ENCODE assay signal across 9 cellular contexts in genomic region chr12:120118710-120119097, GRCh38. TPM values are rescaled to one million over a fixed set of nuclear protein-coding genes. Genes with fewer than 3 reads are reported as not detected.
DNase-seq lines count a peak whose midpoint lies in the region; ATAC-seq and TF ChIP-seq lines count a peak whose summit lies in the region.
"Had no signal": no experiment of that assay in that cellular context is flagged by ENCODE, and none has a peak within 500 bp of the region (broad histone marks: within the 10 kb centered on the region; RNA-seq: fewer than 3 reads in every experiment).

No MANE protein-coding gene starts in this region.

- peak overlapping the region; percentile 86 for H3K4me3 Mint-ChIP-seq in memory B cell

- no peaks in the 10 kb centered on the region for H3K9me3 Mint-ChIP-seq in memory B cell

- H3K27ac ChIP-seq in heart left ventricle = peak overlapping the region in 2 of 12 donors; percentile 28 to 68

- peaks cover 5% of the 10 kb centered on the region for H3K36me3 Mint-ChIP-seq in memory B cell

- in situ Hi-C loops in ACHN (cut with HindIII; ENCODE audit: low pct_ligation_motif_present, low pct_unique_long_range_greater_than_20kb, low sequenced_read_pairs) (no loop called here), astrocyte of the cerebellum (cut with HindIII; ENCODE audit: low sequenced_read_pairs) (no loop called here)

- H3K4me3 ChIP-seq in astrocyte of the cerebellum (ENCODE audit: low read depth, low read length) (peak overlapping the region; percentile 89), heart left ventricle (peak overlapping the region in 6 of 12 donors; percentile 61 to 97 (median 83))

- TF ChIP-seq CTCF in astrocyte of the cerebellum (IDR thresholded peaks at IDR 0.05; ENCODE audit: low read depth, low read length, missing control alignments) (no peak), heart left ventricle (IDR thresholded peaks at IDR 0.05) (no peak)

- ATAC-seq in memory B cell (ENCODE audit: low read depth) (no peak), heart left ventricle (no peak)

- intact Hi-C loops in heart left ventricle (cut with DNase I) (no loop called here), cardiac septum (cut with DNase I) (loop anchor here (10.0 kb wide), 1 partner anchor 146 kb away; the partner anchor contains the start of gene PXN)

- H3K4me1 ChIP-seq in heart left ventricle = peaks cover 7 to 72% (median 32%) of the 10 kb centered on the region in 12 donors

- H3K27ac Mint-ChIP-seq in memory B cell = no peak overlapping the region

- WGBS in heart left ventricle, 4 donors = 85 to 94% (median 88%) methylated on average over 3 of the region's 3 CpGs

- peaks cover 44% of the 10 kb centered on the region for H3K4me1 Mint-ChIP-seq in memory B cell

- H3K36me3 ChIP-seq in heart left ventricle = peaks cover 0 to 12% (median 0%) of the 10 kb centered on the region in 9 donors

- no peaks in the 10 kb centered on the region for H3K27me3 ChIP-seq in heart left ventricle

- no peak for TF ChIP-seq POLR2A in heart left ventricle (IDR thresholded peaks at IDR 0.05)

- DNase-seq in ACHN (peak; percentile 22), HCEC 1CT (peak; percentile 30), astrocyte of the cerebellum (ENCODE audit: low read depth) (no peak), memory B cell (ENCODE audit: low spot score in 2 of 2) (no peak), heart left ventricle (no peak), NCI-H1694 (lab: John Stamatoyannopoulos, UW) (no peak), cardiac septum (ENCODE audit: low spot score) (no peak), COLO668 (lab: John Stamatoyannopoulos, UW; ENCODE audit: unreplicated experiment) (no peak)
- DNase-seq: NCI-H1105 had no signal

- no peaks in the 10 kb centered on the region for H3K27me3 Mint-ChIP-seq in memory B cell

- H3K9me3 ChIP-seq in heart left ventricle = no peaks in the 10 kb centered on the region

RNA-seq across cellular contexts. Expression of gene RAB35, which starts 2.2 kb away (rescaled TPM):
- total RNA-seq in heart left ventricle (10 to 100 TPM; 16.4 to 46.2 (median 26.4) TPM), cardiac septum (33.0 TPM)
- polyA plus RNA-seq in heart left ventricle = 10 to 100 TPM; 15.4 to 44.6 TPM

Comparison
In these comparisons a context has a peak if more than half of its experiments do, and no peak if none do; other contexts are left out.
1. DNase-seq: peak in ACHN (single experiment) and HCEC 1CT (single experiment); none in astrocyte of the cerebellum (single experiment), memory B cell (0 of 2), heart left ventricle (0 of 5), NCI-H1694 (single experiment), cardiac septum (single experiment) and COLO668 (single experiment).